In genomic region chr17:13114601-13115024, GRCh38 we compare ENCODE assay signal across 9 cellular contexts.
A peak's percentile ranks its signal among the peaks of the same experiment; 100 is the strongest.
DNase-seq lines count a peak whose midpoint lies in the region; ATAC-seq, FAIRE-seq and TF ChIP-seq lines count a peak whose summit lies in the region.
"Had no signal": no experiment of that assay in that cellular context is flagged by ENCODE, and none has a peak within 500 bp of the region (broad histone marks: within the 10 kb centered on the region; RNA-seq: fewer than 3 reads in every experiment).

No MANE protein-coding gene starts in this region.

- no peak overlapping the region for H3K4me2 ChIP-seq in OCI-LY1 (ENCODE audit: low read length)

- no peaks in the 10 kb centered on the region for H3K9me3 ChIP-seq in OCI-LY1 (ENCODE audit: low read length)
- H3K9me3 ChIP-seq in mucosa of descending colon, result no peaks in the 10 kb centered on the region

- intact Hi-C loops in mucosa of descending colon (cut with DNase I, micrococcal nuclease), result no loop called here
- intact Hi-C loops in Calu3 (cut with micrococcal nuclease; ENCODE audit: unreplicated experiment), result no loop called here

- no peaks in the 10 kb centered on the region for H3F3A ChIP-seq in OCI-LY1 (ENCODE audit: insufficient read depth, low read length)

- no peaks in the 10 kb centered on the region for H4K20me1 ChIP-seq in OCI-LY1 (ENCODE audit: insufficient read depth, low read length)

- no peak overlapping the region for H3K9ac ChIP-seq in OCI-LY1 (ENCODE audit: low read length)

- peak; percentile 86 for ATAC-seq in mucosa of descending colon

- TF ChIP-seq CTCF in D721Med (IDR thresholded peaks at IDR 0.05; ENCODE audit: insufficient read depth, missing control alignments), result peak; percentile 52
- peak; percentile 72 for TF ChIP-seq CTCF in OCI-LY1 (IDR thresholded peaks at IDR 0.05; ENCODE audit: low read length)
- peak; percentile 56 for TF ChIP-seq CTCF in mucosa of descending colon (IDR thresholded peaks at IDR 0.05)
- no peak for TF ChIP-seq CTCF in Calu3 (IDR thresholded peaks at IDR 0.05; ENCODE audit: unreplicated experiment)

- BruUV-seq in Calu3 (replicated peaks; lab: Mats Ljungman, UMichigan), result no TSS peak

- peaks cover 8% of the 10 kb centered on the region for H3K9me3 Mint-ChIP-seq in Calu3 (ENCODE audit: low read depth, unreplicated experiment)
- H3K9me3 Mint-ChIP-seq: T-helper 1 cell treated with Interleukin-12 subunit alpha and Interleukin-12 subunit beta and Interleukin-4 antibody, amounts not matched to agents 30 μg/mL and 1 μg/mL, for 36 hours had no signal

- no peak overlapping the region for H3K27ac Mint-ChIP-seq in Calu3 (ENCODE audit: unreplicated experiment)
- H3K27ac Mint-ChIP-seq: T-helper 1 cell treated with Interleukin-12 subunit alpha and Interleukin-12 subunit beta and Interleukin-4 antibody, amounts not matched to agents 30 μg/mL and 1 μg/mL, for 36 hours had no signal

- no peaks in the 10 kb centered on the region for H3K79me2 ChIP-seq in OCI-LY1 (ENCODE audit: insufficient read depth, low read length)

- H3K36me3 ChIP-seq in H7 (replicated peaks; ENCODE audit: control insufficient read depth, insufficient read depth, low read length), result no peaks in the 10 kb centered on the region
- no peaks in the 10 kb centered on the region for H3K36me3 ChIP-seq in OCI-LY1 (ENCODE audit: insufficient read depth, low read length)
- no peaks in the 10 kb centered on the region for H3K36me3 ChIP-seq in mucosa of descending colon (ENCODE audit: low read depth)

- H3K4me3 ChIP-seq in H7 (ENCODE audit: insufficient read depth, low read depth, low read length) (no peak overlapping the region), OCI-LY1 (ENCODE audit: low read depth, low read length, poor library complexity, severe bottlenecking) (no peak overlapping the region), mucosa of descending colon (no peak overlapping the region)

- no peak for FAIRE-seq in D721Med (lab: Jason Lieb, UNC)

- no peak overlapping the region for H3K27ac ChIP-seq in OCI-LY1 (ENCODE audit: low read depth, low read length, poor library complexity, severe bottlenecking)

- CTCF ChIA-PET in Calu3 (lab: Charles Lee), result no interaction called here

- no peaks in the 10 kb centered on the region for H3K9me2 ChIP-seq in OCI-LY1 (ENCODE audit: low read depth, low read length)

- H3K4me1 ChIP-seq in OCI-LY1 (ENCODE audit: insufficient read depth, low read length, severe bottlenecking), result no peaks in the 10 kb centered on the region
- H3K4me1 ChIP-seq in mucosa of descending colon (ENCODE audit: low read depth), result no peaks in the 10 kb centered on the region

- H3K27me3 ChIP-seq in H7 (ENCODE audit: control insufficient read depth, insufficient read depth, low read length) (peaks cover 1% of the 10 kb centered on the region; the same call in 1 of the 2 replicates), OCI-LY1 (ENCODE audit: insufficient read depth, low read length) (no peaks in the 10 kb centered on the region)

- H3K4me3 Mint-ChIP-seq in Calu3 (ENCODE audit: low read depth, unreplicated experiment), result no peak overlapping the region
- H3K4me3 Mint-ChIP-seq: T-helper 1 cell treated with Interleukin-12 subunit alpha and Interleukin-12 subunit beta and Interleukin-4 antibody, amounts not matched to agents 30 μg/mL and 1 μg/mL, for 36 hours had no signal

- no peaks in the 10 kb centered on the region for H3K4me1 Mint-ChIP-seq in Calu3 (ENCODE audit: low read depth, unreplicated experiment)

- no peaks in the 10 kb centered on the region for H3K27me3 Mint-ChIP-seq in Calu3 (ENCODE audit: unreplicated experiment)

- H3K36me3 Mint-ChIP-seq in Calu3 (ENCODE audit: insufficient read depth, unreplicated experiment), result no peaks in the 10 kb centered on the region

- H2AFZ ChIP-seq in OCI-LY1 (ENCODE audit: low read length), result no peak overlapping the region

- peak; percentile 45 for DNase-seq in D721Med (ENCODE audit: insufficient read length, low spot score)
- peak; percentile 85 for DNase-seq in H7
- DNase-seq in ecto neural progenitor cell (ENCODE audit: low spot score), result peak; percentile 85
- DNase-seq in mucosa of descending colon, result peak in 2 of 3 donors; percentile 43 to 48
- no peak for DNase-seq in NCI-H2107 treated with DMSO at 0.1 percent for 48 hours (lab: John Stamatoyannopoulos, UW; ENCODE audit: unreplicated experiment)
- no peak for DNase-seq in effector CD8-positive, alpha-beta T cell (lab: John Stamatoyannopoulos, UW)
- no peak for DNase-seq in Calu3

Comparison
In these comparisons a context has a peak if more than half of its experiments do, and no peak if none do; other contexts are left out.
1. DNase-seq: peak in D721Med (single experiment), H7 (single experiment), ecto neural progenitor cell (single experiment) and mucosa of descending colon (2 of 3); none in NCI-H2107 treated with DMSO at 0.1 percent for 48 hours (single experiment), effector CD8-positive, alpha-beta T cell (single experiment) and Calu3 (single experiment).